In the genomic region with DNA sequence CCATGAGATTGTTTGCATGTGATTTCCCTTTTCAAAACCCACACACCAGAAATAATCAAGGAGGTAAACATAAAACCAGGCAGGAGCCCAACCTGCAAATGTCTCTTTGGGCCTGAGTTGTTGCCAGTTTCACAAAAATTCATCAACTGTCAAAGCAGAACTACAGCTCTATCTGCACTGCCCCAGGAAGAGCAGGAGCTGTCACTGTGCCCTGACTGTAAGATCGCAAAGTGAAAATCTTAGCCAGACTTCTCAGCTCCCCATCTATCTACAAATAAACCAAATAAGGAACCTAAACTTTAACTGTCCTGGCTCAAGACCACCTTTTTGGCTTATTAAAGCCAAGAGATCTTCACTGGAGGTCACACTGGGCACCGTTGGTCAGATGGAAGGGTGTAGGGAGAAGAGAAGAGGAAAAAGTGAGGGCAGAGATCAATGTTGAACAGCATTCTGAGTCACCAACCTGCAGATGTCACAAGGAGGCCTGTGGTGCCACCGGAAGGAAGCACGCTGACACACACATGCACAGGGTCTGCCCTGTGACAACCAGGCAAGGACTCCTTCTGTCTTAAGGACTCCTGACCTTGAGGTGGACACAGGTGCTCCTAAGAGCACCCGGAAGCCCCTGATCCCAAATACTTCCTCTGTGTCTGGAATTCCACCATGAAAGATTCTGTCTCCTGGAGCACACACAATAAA, we compare ENCODE assay signal across 12 cellular contexts. TPM values are rescaled to one million over a fixed set of nuclear protein-coding genes. Genes with fewer than 3 reads are reported as not detected.
DNase-seq lines count a peak whose midpoint lies in the region; ATAC-seq lines count a peak whose summit lies in the region.
"Had no signal": no experiment of that assay in that cellular context is flagged by ENCODE, and none has a peak within 500 bp of the region (broad histone marks: within the 10 kb centered on the region; RNA-seq: fewer than 3 reads in every experiment).

No MANE protein-coding gene starts in this region.

- H3K27me3 Mint-ChIP-seq in activated T-cell treated with anti-CD3 and anti-CD28 coated beads, Interleukin-2, amount 50 U/mL, for 72 hours (ENCODE audit: low read depth), result no peaks in the 10 kb centered on the region

- H3K27ac Mint-ChIP-seq in activated T-cell treated with anti-CD3 and anti-CD28 coated beads, Interleukin-2, amount 50 U/mL, for 72 hours, result peak overlapping the region; percentile 21
- no peak overlapping the region for H3K27ac Mint-ChIP-seq in activated naive CD4-positive, alpha-beta T cell treated with anti-CD3 and anti-CD28 coated beads, Interleukin-2, amount 50 U/mL, for 72 hours

- H3K36me3 Mint-ChIP-seq in activated T-cell treated with anti-CD3 and anti-CD28 coated beads, Interleukin-2, amount 50 U/mL, for 72 hours (ENCODE audit: insufficient read depth in 2 of 2), result peaks cover 2 to 3% of the 10 kb centered on the region in 2 donors
- peaks cover 0 to 6% of the 10 kb centered on the region in 2 donors for H3K36me3 Mint-ChIP-seq in activated naive CD4-positive, alpha-beta T cell treated with anti-CD3 and anti-CD28 coated beads, Interleukin-2, amount 50 U/mL, for 72 hours

- peak overlapping the region; percentile 21 to 46 for H3K4me3 Mint-ChIP-seq in activated T-cell treated with anti-CD3 and anti-CD28 coated beads, Interleukin-2, amount 50 U/mL, for 72 hours

- H3K4me1 Mint-ChIP-seq in activated T-cell treated with anti-CD3 and anti-CD28 coated beads, Interleukin-2, amount 50 U/mL, for 72 hours (ENCODE audit: low read depth), result peaks cover 22% of the 10 kb centered on the region

- H3K9me3 Mint-ChIP-seq in activated T-cell treated with anti-CD3 and anti-CD28 coated beads, Interleukin-2, amount 50 U/mL, for 72 hours, result peaks cover 0 to 4% of the 10 kb centered on the region in 2 donors
- no peaks in the 10 kb centered on the region for H3K9me3 Mint-ChIP-seq in activated naive CD4-positive, alpha-beta T cell treated with anti-CD3 and anti-CD28 coated beads, Interleukin-2, amount 50 U/mL, for 72 hours

- peak; percentile 18 to 42 for DNase-seq in activated T-cell treated with anti-CD3 and anti-CD28 coated beads, Interleukin-2, amount 50 U/mL, for 72 hours
- DNase-seq in activated T-cell treated with anti-CD3 and anti-CD28 coated beads, Interleukin-2, amount 50 U/mL, for 48 hours, result no peak
- peak; percentile 60 for DNase-seq in SIG-M5 treated with dmso at 0.1 percent for 504 hours (lab: John Stamatoyannopoulos, UW; ENCODE audit: unreplicated experiment)
- DNase-seq in activated naive CD4-positive, alpha-beta T cell treated with anti-CD3 and anti-CD28 coated beads, Interleukin-2, amount 50 U/mL, for 72 hours (ENCODE audit: low spot score in 2 of 2), result no peak
- peak; percentile 39 for DNase-seq in stimulated activated naive CD8-positive, alpha-beta T cell treated with anti-CD3 and anti-CD28 coated beads, Interleukin-15, Interleukin-2, amounts not matched to agents 100 U/mL and 50 U/mL, for 24 hours
- no peak for DNase-seq in NCI-H2171 treated with DMSO at 0.1 percent for 48 hours (lab: John Stamatoyannopoulos, UW)
- DNase-seq: DMS79; NCI-H146; NCI-H524; stimulated activated CD4-positive, alpha-beta T cell treated with anti-CD3 and anti-CD28 coated beads, Interleukin-1b, Interleukin-23, amount 100 ng/mL, for 48 hours had no signal

- peak; percentile 83 to 86 for ATAC-seq in activated T-cell treated with anti-CD3 and anti-CD28 coated beads, Interleukin-2, amount 50 U/mL, for 72 hours (replicated peaks in 1 of 2)
- ATAC-seq in activated naive CD4-positive, alpha-beta T cell treated with anti-CD3 and anti-CD28 coated beads, Interleukin-2, amount 50 U/mL, for 72 hours, result peak; percentile 65 to 91
- ATAC-seq in stimulated activated naive CD8-positive, alpha-beta T cell treated with anti-CD3 and anti-CD28 coated beads, Interleukin-15, Interleukin-2, amounts not matched to agents 100 U/mL and 50 U/mL, for 24 hours, result peak; percentile 88
- no peak for ATAC-seq in GM21529 (IDR thresholded peaks at IDR 0.05; ENCODE audit: unreplicated experiment)
- no peak for ATAC-seq in GM19351 (IDR thresholded peaks at IDR 0.05; ENCODE audit: unreplicated experiment)

RNA-seq across cellular contexts. Expression of a gene that starts 58.7 kb away (rescaled TPM):
- 100 to 1,000 TPM; 155 to 179 TPM for total RNA-seq in activated T-cell treated with anti-CD3 and anti-CD28 coated beads, Interleukin-2, amount 50 U/mL, for 72 hours
- 100 to 1,000 TPM; 109 to 128 TPM for total RNA-seq in activated naive CD4-positive, alpha-beta T cell treated with anti-CD3 and anti-CD28 coated beads, Interleukin-2, amount 50 U/mL, for 72 hours

Comparison
In these comparisons a context has a peak if more than half of its experiments do, and no peak if none do; other contexts are left out.
1. DNase-seq: peak in activated T-cell treated with anti-CD3 and anti-CD28 coated beads, Interleukin-2, amount 50 U/mL, for 72 hours (2 of 2), SIG-M5 treated with dmso at 0.1 percent for 504 hours (single experiment) and stimulated activated naive CD8-positive, alpha-beta T cell treated with anti-CD3 and anti-CD28 coated beads, Interleukin-15, Interleukin-2, amounts not matched to agents 100 U/mL and 50 U/mL, for 24 hours (single experiment); none in activated T-cell treated with anti-CD3 and anti-CD28 coated beads, Interleukin-2, amount 50 U/mL, for 48 hours (0 of 2), activated naive CD4-positive, alpha-beta T cell treated with anti-CD3 and anti-CD28 coated beads, Interleukin-2, amount 50 U/mL, for 72 hours (0 of 2) and NCI-H2171 treated with DMSO at 0.1 percent for 48 hours (single experiment).
2. ATAC-seq: peak in activated T-cell treated with anti-CD3 and anti-CD28 coated beads, Interleukin-2, amount 50 U/mL, for 72 hours (2 of 2), activated naive CD4-positive, alpha-beta T cell treated with anti-CD3 and anti-CD28 coated beads, Interleukin-2, amount 50 U/mL, for 72 hours (2 of 2) and stimulated activated naive CD8-positive, alpha-beta T cell treated with anti-CD3 and anti-CD28 coated beads, Interleukin-15, Interleukin-2, amounts not matched to agents 100 U/mL and 50 U/mL, for 24 hours (single experiment); none in GM21529 (single experiment) and GM19351 (single experiment).